29 cellular contexts compared by ENCODE assay signal in genomic region chr7:116911799-116912198, GRCh38. TPM values are rescaled to one million over a fixed set of nuclear protein-coding genes. Genes with fewer than 3 reads are reported as not detected.
A peak's percentile ranks its signal among the peaks of the same experiment; 100 is the strongest.
DNase-seq lines count a peak whose midpoint lies in the region; FAIRE-seq and TF ChIP-seq lines count a peak whose summit lies in the region.
"Had no signal": no experiment of that assay in that cellular context is flagged by ENCODE, and none has a peak within 500 bp of the region (broad histone marks: within the 10 kb centered on the region; RNA-seq: fewer than 3 reads in every experiment).

No MANE protein-coding gene starts in this region.

- no peak overlapping the region for H3K23ac ChIP-seq in mesenchymal stem cell (ENCODE audit: low read length in 2 of 2)

- TF ChIP-seq POLR2A in H54 (IDR thresholded peaks at IDR 0.05; ENCODE audit: low read depth, low read length), result no peak

- H3K9me3 Mint-ChIP-seq in brain, result peaks cover 0 to 17% (median 10%) of the 10 kb centered on the region in 5 experiments
- H3K9me3 Mint-ChIP-seq: activated naive CD4-positive, alpha-beta T cell treated with anti-CD3 and anti-CD28 coated beads, Interleukin-2, amount 50 U/mL, for 24 hours; CD4-positive, alpha-beta memory T cell; natural killer cell had no signal

- no peaks in the 10 kb centered on the region for H3K27me3 Mint-ChIP-seq in brain
- H3K27me3 Mint-ChIP-seq: activated naive CD4-positive, alpha-beta T cell treated with anti-CD3 and anti-CD28 coated beads, Interleukin-2, amount 50 U/mL, for 24 hours; CD4-positive, alpha-beta memory T cell had no signal

- H2BK120ac ChIP-seq in mesenchymal stem cell (ENCODE audit: low read depth, low read length), result no peak overlapping the region

- no peak overlapping the region for H2AK5ac ChIP-seq in mesenchymal stem cell (ENCODE audit: low read length, severe bottlenecking)

- H3K4me3 ChIP-seq in mesenchymal stem cell (ENCODE audit: insufficient read depth in 1 of 2, low read depth in 1 of 2, low read length in 2 of 2), result no peak overlapping the region
- H3K4me3 ChIP-seq: coronary artery, gastrocnemius medialis, GM12878, lower lobe of right lung, transverse colon had no signal

- peaks cover 90% of the 10 kb centered on the region for H3K36me3 Mint-ChIP-seq in brain

- H3K27me3 ChIP-seq in mesenchymal stem cell (ENCODE audit: control insufficient read depth in 1 of 2, insufficient read depth in 1 of 2, low read length in 2 of 2), result no peaks in the 10 kb centered on the region
- H3K27me3 ChIP-seq: gastrocnemius medialis, transverse colon had no signal

- no peak overlapping the region for H3K14ac ChIP-seq in mesenchymal stem cell (ENCODE audit: low read length in 2 of 2)

- FAIRE-seq in H54 (lab: Jason Lieb, UNC), result peak; percentile 45
- FAIRE-seq: HepG2 had no signal

- no peak overlapping the region for H2BK15ac ChIP-seq in mesenchymal stem cell (ENCODE audit: low read depth, poor library complexity, severe bottlenecking)

- no peak overlapping the region for H2BK5ac ChIP-seq in mesenchymal stem cell (ENCODE audit: low read depth, low read length, poor library complexity, severe bottlenecking)

- no peak overlapping the region for H3K4ac ChIP-seq in mesenchymal stem cell (ENCODE audit: low read depth in 1 of 2, low read length in 2 of 2)

- peak overlapping the region in 3 of 5 experiments; percentile 28 to 72 (median 29) for H3K27ac Mint-ChIP-seq in brain
- H3K27ac Mint-ChIP-seq: activated naive CD4-positive, alpha-beta T cell treated with anti-CD3 and anti-CD28 coated beads, Interleukin-2, amount 50 U/mL, for 24 hours had no signal

- peaks cover 13 to 87% of the 10 kb centered on the region in 2 experiments for H3K36me3 ChIP-seq in mesenchymal stem cell (ENCODE audit: control insufficient read depth in 1 of 2, insufficient read depth in 2 of 2, low read depth in 1 of 2, low read length in 2 of 2)

- no peaks in the 10 kb centered on the region for H3K9me3 ChIP-seq in mesenchymal stem cell (ENCODE audit: control insufficient read depth, low read length)
- H3K9me3 ChIP-seq: gastrocnemius medialis, lower lobe of right lung, transverse colon had no signal

- no peak overlapping the region for H3K4me2 ChIP-seq in mesenchymal stem cell (ENCODE audit: low read length, poor library complexity, severe bottlenecking)

- peak; percentile 22 for DNase-seq in AG20443 (ENCODE audit: low spot score)
- no peak for DNase-seq in H54 (ENCODE audit: insufficient read length, low spot score)
- peak; percentile 12 for DNase-seq in mesenchymal stem cell
- no peak for DNase-seq in DMS79 (lab: John Stamatoyannopoulos, UW)
- DNase-seq in superior temporal gyrus (ENCODE audit: extremely low spot score), result no peak
- no peak for DNase-seq in stimulated activated CD4-positive, alpha-beta T cell treated with anti-CD3 and anti-CD28 coated beads, Interleukin-15, amount 100 ng/mL, for 24 hours
- DNase-seq: activated CD4-positive, alpha-beta T cell treated with anti-CD3 and anti-CD28 coated beads for 4 hours; AML-193; caudate nucleus; CD4-positive, alpha-beta memory T cell; DMS 273 treated with DMSO at 0.1 percent for 48 hours; effector memory CD4-positive, alpha-beta T cell; erythroblast; gastrocnemius medialis; Kasumi-1; lower lobe of right lung; natural killer cell; NCI-H1436; NCI-H2081 treated with DMSO at 0.1 percent for 48 hours; NCI-H345; SHP77; stimulated activated CD4-positive, alpha-beta T cell treated with anti-CD3 and anti-CD28 coated beads, Interleukin-4, amount 100 ng/mL, for 4 hours; SW 1271; transverse colon had no signal

- H3K79me1 ChIP-seq in mesenchymal stem cell (replicated peaks; ENCODE audit: low read length, poor library complexity, severe bottlenecking), result peaks cover 8% of the 10 kb centered on the region

- no peak overlapping the region for H3K4me3 Mint-ChIP-seq in brain
- H3K4me3 Mint-ChIP-seq: activated naive CD4-positive, alpha-beta T cell treated with anti-CD3 and anti-CD28 coated beads, Interleukin-2, amount 50 U/mL, for 24 hours; CD4-positive, alpha-beta memory T cell; natural killer cell had no signal

- H3K9ac ChIP-seq in mesenchymal stem cell (ENCODE audit: low read length), result no peak overlapping the region

- H3K27ac ChIP-seq in mesenchymal stem cell (ENCODE audit: low read length, poor library complexity, severe bottlenecking), result no peak overlapping the region
- H3K27ac ChIP-seq: coronary artery, lower lobe of right lung, transverse colon had no signal

- H3K4me1 ChIP-seq in mesenchymal stem cell (ENCODE audit: control insufficient read depth, insufficient read depth, low read depth, low read length), result no peaks in the 10 kb centered on the region
- H3K4me1 ChIP-seq: lower lobe of right lung, transverse colon had no signal

- H3K4me1 Mint-ChIP-seq in brain, result no peaks in the 10 kb centered on the region
- H3K4me1 Mint-ChIP-seq: activated naive CD4-positive, alpha-beta T cell treated with anti-CD3 and anti-CD28 coated beads, Interleukin-2, amount 50 U/mL, for 24 hours; CD4-positive, alpha-beta memory T cell; natural killer cell had no signal

- TF ChIP-seq CTCF in brain (conservative IDR thresholded peaks at IDR 0.05), result no peak

- H2BK12ac ChIP-seq in mesenchymal stem cell (ENCODE audit: low read length in 2 of 2), result no peak overlapping the region

- no peak overlapping the region for H4K91ac ChIP-seq in mesenchymal stem cell (ENCODE audit: low read length)

- H4K8ac ChIP-seq in mesenchymal stem cell (ENCODE audit: low read length), result no peak overlapping the region

- H3K18ac ChIP-seq in mesenchymal stem cell (ENCODE audit: low read depth in 1 of 2, low read length in 2 of 2), result no peak overlapping the region

- WGBS in mesenchymal stem cell, result 100% methylated on average over 1 of the region's 1 CpG

- H2AFZ ChIP-seq in mesenchymal stem cell (ENCODE audit: low read depth, low read length), result no peak overlapping the region

RNA-seq across cellular contexts. Expression of gene ST7, which starts 41.5 kb away (rescaled TPM):
- polyA plus RNA-seq in brain (ENCODE audit: insufficient read depth, low read depth, low replicate concordance), result 28.5 TPM
- 23.8 TPM for polyA plus RNA-seq in mesenchymal stem cell (2013, experiment 1 of 2)
- polyA plus RNA-seq in mesenchymal stem cell (2013, experiment 2 of 2), result 24.5 TPM

RNA-seq across cellular contexts. Expression of gene CAPZA2, which starts 49.4 kb away (rescaled TPM):
- 17.8 TPM for polyA plus RNA-seq in brain (ENCODE audit: insufficient read depth, low read depth, low replicate concordance)
- polyA plus RNA-seq in mesenchymal stem cell (2013, experiment 1 of 2), result 81.3 TPM
- 77.0 TPM for polyA plus RNA-seq in mesenchymal stem cell (2013, experiment 2 of 2)

Comparison
In these comparisons a context has a peak if more than half of its experiments do, and no peak if none do; other contexts are left out.
1. DNase-seq: peak in AG20443 (single experiment) and mesenchymal stem cell (single experiment); none in H54 (single experiment), DMS79 (single experiment), superior temporal gyrus (single experiment) and stimulated activated CD4-positive, alpha-beta T cell treated with anti-CD3 and anti-CD28 coated beads, Interleukin-15, amount 100 ng/mL, for 24 hours (single experiment).